9 cellular contexts compared by ENCODE assay signal in the genomic region with DNA sequence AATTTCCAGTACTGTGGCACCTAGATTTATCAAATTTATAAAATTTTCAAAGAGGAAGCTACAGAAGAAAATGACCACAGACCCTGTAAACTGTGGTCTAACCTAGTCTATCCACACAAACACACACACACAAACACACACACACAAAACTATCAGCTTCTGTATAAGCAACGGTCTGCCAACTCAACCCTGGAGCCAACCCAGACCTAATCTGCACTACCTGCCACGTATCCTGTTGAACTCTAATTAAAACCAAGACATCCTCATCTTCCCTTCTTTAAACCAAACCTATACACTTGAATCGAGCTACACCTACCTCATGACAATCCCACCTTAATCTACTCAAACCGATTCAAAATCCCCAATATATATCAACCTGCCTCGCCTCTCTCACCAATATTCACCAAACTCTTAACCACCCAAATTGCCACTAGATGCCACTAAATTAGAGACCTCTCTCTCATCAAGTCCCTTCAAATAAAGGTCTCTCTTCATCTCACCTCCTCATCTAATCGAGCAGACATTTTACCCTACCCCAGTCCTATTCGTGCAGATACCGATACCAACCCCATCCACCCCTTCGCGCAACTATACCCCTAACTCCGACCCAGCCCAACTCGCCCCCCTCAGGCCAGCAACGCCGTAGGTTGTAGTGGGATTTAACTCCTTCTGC. TPM values are rescaled to one million over a fixed set of nuclear protein-coding genes. Genes with fewer than 3 reads are reported as not detected.
DNase-seq lines count a peak whose midpoint lies in the region; ATAC-seq, FAIRE-seq and TF ChIP-seq lines count a peak whose summit lies in the region.
"Had no signal": no experiment of that assay in that cellular context is flagged by ENCODE, and none has a peak within 500 bp of the region (broad histone marks: within the 10 kb centered on the region; RNA-seq: fewer than 3 reads in every experiment).

No MANE protein-coding gene starts in this region.

- DNase-seq in GM19239 (ENCODE audit: insufficient read length, low spot score) (peak; percentile 61), RWPE1 (ENCODE audit: low spot score) (no peak), hepatocyte (ENCODE audit: low spot score) (no peak), SKM-1 treated with dmso at 0.1 percent for 144 hours (lab: John Stamatoyannopoulos, UW; ENCODE audit: unreplicated experiment) (no peak), NCI-H1105 (lab: John Stamatoyannopoulos, UW) (no peak)

- H3K9me3 ChIP-seq in hepatocyte (ENCODE audit: low read depth) (no peaks in the 10 kb centered on the region), subcutaneous abdominal adipose tissue (ENCODE audit: control insufficient read depth in 5 of 5, low read length in 5 of 5) (no peaks in the 10 kb centered on the region)

- H3K79me2 ChIP-seq in hepatocyte = peaks cover 84% of the 10 kb centered on the region

- no peaks in the 10 kb centered on the region for H3K9me2 ChIP-seq in hepatocyte (replicated peaks; ENCODE audit: insufficient read depth)

- peaks cover 31% of the 10 kb centered on the region for H4K20me1 ChIP-seq in hepatocyte (ENCODE audit: insufficient read depth, poor library complexity, severe bottlenecking)

- FAIRE-seq in GM19239 (lab: Jason Lieb, UNC) = peak; percentile 75

- H3K36me3 ChIP-seq in hepatocyte (replicated peaks; ENCODE audit: insufficient read depth, low read depth) (peaks cover 6% of the 10 kb centered on the region), subcutaneous abdominal adipose tissue (ENCODE audit: control insufficient read depth in 5 of 5, insufficient read depth in 5 of 5, low read length in 5 of 5) (peaks cover 30 to 48% (median 42%) of the 10 kb centered on the region in 5 donors)

- ATAC-seq in HG02759 (IDR thresholded peaks at IDR 0.05; ENCODE audit: unreplicated experiment) = no peak
- no peak for ATAC-seq in HG03280 (IDR thresholded peaks at IDR 0.05; ENCODE audit: unreplicated experiment)

- TF ChIP-seq CTCF in RWPE1 (conservative IDR thresholded peaks at IDR 0.05; ENCODE audit: low read depth) (no peak), hepatocyte (IDR thresholded peaks at IDR 0.05; ENCODE audit: poor library complexity) (peak; percentile 20)

- CTCF ChIA-PET in RWPE1 (lab: Yijun Ruan, JAX) = interaction anchor here (1.2 to 2.1 kb wide), 2 partner anchors 17 to 25 kb away, joined by 8 to 12 read pairs; no protein-coding TSS in a partner anchor

- H3K4me3 ChIP-seq in hepatocyte (peak overlapping the region; percentile 32), subcutaneous abdominal adipose tissue (ENCODE audit: low read depth in 1 of 5, low read length in 5 of 5) (peak overlapping the region; percentile 74 to 98 (median 94))

- H3K27ac ChIP-seq in RWPE1 (peak overlapping the region; percentile 96), hepatocyte (peak overlapping the region; percentile 91), subcutaneous abdominal adipose tissue (ENCODE audit: low read depth, low read length) (peak overlapping the region; percentile 98)

- POLR2A ChIA-PET in RWPE1 (lab: Yijun Ruan, JAX; ENCODE audit: low non-redundant PET) = interaction anchor here (0.6 to 1.7 kb wide), 3 partner anchors 15 to 88 kb away, joined by 3 to 5 read pairs (median 4); no protein-coding TSS in a partner anchor

- H3K27me3 ChIP-seq in hepatocyte (no peaks in the 10 kb centered on the region), subcutaneous abdominal adipose tissue (ENCODE audit: control insufficient read depth in 5 of 5, insufficient read depth in 4 of 5, low read length in 5 of 5) (no peaks in the 10 kb centered on the region)

- H3K4me1 ChIP-seq in hepatocyte (ENCODE audit: insufficient read depth) = peaks cover 18% of the 10 kb centered on the region
- peaks cover 9 to 43% (median 36%) of the 10 kb centered on the region in 5 donors for H3K4me1 ChIP-seq in subcutaneous abdominal adipose tissue (ENCODE audit: control insufficient read depth in 5 of 5, insufficient read depth in 5 of 5, low read length in 5 of 5)

- peak overlapping the region; percentile 40 to 98 (median 91) for H3K9ac ChIP-seq in subcutaneous abdominal adipose tissue (ENCODE audit: low read length in 5 of 5)

- peak overlapping the region; percentile 92 for H3K4me2 ChIP-seq in hepatocyte

- WGBS in hepatocyte (ENCODE audit: low lambda C conversion rate, missing lambda C conversion rate) = 4% methylated on average over 14 of the region's 14 CpGs

- peak overlapping the region; percentile 11 for H2AFZ ChIP-seq in hepatocyte

RNA-seq across cellular contexts. Expression of a gene that starts 0.8 kb away (rescaled TPM):
- 97.5 and 108 TPM in 2 replicates for total RNA-seq in hepatocyte
- 44.3 and 49.2 TPM in 2 replicates for polyA plus RNA-seq in hepatocyte

RNA-seq across cellular contexts. Expression of a gene that starts 1.2 kb away (rescaled TPM):
- 47.7 and 64.9 TPM in 2 replicates for total RNA-seq in hepatocyte
- 118 and 146 TPM in 2 replicates for polyA plus RNA-seq in hepatocyte

RNA-seq across cellular contexts. Expression of a gene that starts 10.7 kb away (rescaled TPM):
- not detected in 2 replicates for total RNA-seq in hepatocyte
- polyA plus RNA-seq in hepatocyte = not detected in 2 replicates
- total RNA-seq: HT1080 had no signal

RNA-seq across cellular contexts. Expression of a gene that starts 24.9 kb away (rescaled TPM):
- not detected in 2 replicates for total RNA-seq in hepatocyte
- polyA plus RNA-seq in hepatocyte = not detected in 2 replicates
- total RNA-seq: HT1080 had no signal

RNA-seq across cellular contexts. Expression of a gene that starts 36.8 kb away (rescaled TPM):
- total RNA-seq in hepatocyte = 6.7 and 6.9 TPM in 2 replicates
- 18.0 and 19.8 TPM in 2 replicates for polyA plus RNA-seq in hepatocyte
